ENCODE assay signal across 1 cellular context in genomic region chr19:51727349-51727880, GRCh38.
TF ChIP-seq lines count a peak whose summit lies in the region.

No MANE protein-coding gene starts in this region.

TF ChIP-seq in SK-N-SH treated with all-trans-retinoic acid at 6 μM for 48 hours, 23 proteins besides CTCF, POLR2A, EP300 and RAD21 (continued from another document):
- no peak for TF ChIP-seq PATZ1 (CRISPR knock-in tag; IDR thresholded peaks at IDR 0.05; ENCODE audit: borderline replicate concordance)
- no peak for TF ChIP-seq ISL1 (CRISPR knock-in tag; IDR thresholded peaks at IDR 0.05)
- no peak for TF ChIP-seq ESRRG (CRISPR knock-in tag; IDR thresholded peaks at IDR 0.05)
- no peak for TF ChIP-seq PPARA (CRISPR knock-in tag; IDR thresholded peaks at IDR 0.05; ENCODE audit: borderline replicate concordance)
- no peak for TF ChIP-seq ZFP3 (CRISPR knock-in tag; IDR thresholded peaks at IDR 0.05)
- TF ChIP-seq RARB (CRISPR knock-in tag; IDR thresholded peaks at IDR 0.05): no peak
- TF ChIP-seq, protein P1, sequence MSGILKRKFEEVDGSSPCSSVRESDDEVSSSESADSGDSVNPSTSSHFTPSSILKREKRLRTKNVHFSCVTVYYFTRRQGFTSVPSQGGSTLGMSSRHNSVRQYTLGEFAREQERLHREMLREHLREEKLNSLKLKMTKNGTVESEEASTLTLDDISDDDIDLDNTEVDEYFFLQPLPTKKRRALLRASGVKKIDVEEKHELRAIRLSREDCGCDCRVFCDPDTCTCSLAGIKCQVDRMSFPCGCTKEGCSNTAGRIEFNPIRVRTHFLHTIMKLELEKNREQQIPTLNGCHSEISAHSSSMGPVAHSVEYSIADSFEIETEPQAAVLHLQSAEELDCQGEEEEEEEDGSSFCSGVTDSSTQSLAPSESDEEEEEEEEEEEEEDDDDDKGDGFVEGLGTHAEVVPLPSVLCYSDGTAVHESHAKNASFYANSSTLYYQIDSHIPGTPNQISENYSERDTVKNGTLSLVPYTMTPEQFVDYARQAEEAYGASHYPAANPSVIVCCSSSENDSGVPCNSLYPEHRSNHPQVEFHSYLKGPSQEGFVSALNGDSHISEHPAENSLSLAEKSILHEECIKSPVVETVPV (CRISPR knock-in tag; IDR thresholded peaks at IDR 0.05): no peak
- TF ChIP-seq TOX (CRISPR knock-in tag; IDR thresholded peaks at IDR 0.05; ENCODE audit: borderline replicate concordance): no peak
- TF ChIP-seq ZC3H10 (CRISPR knock-in tag; IDR thresholded peaks at IDR 0.05): no peak
- no peak for TF ChIP-seq CREB5 (CRISPR knock-in tag; IDR thresholded peaks at IDR 0.05; ENCODE audit: low read depth)
- no peak for TF ChIP-seq BACH2 (CRISPR knock-in tag; IDR thresholded peaks at IDR 0.05; ENCODE audit: borderline replicate concordance)
- TF ChIP-seq ARNTL (CRISPR knock-in tag; IDR thresholded peaks at IDR 0.05; ENCODE audit: borderline replicate concordance, low read depth): no peak
- TF ChIP-seq ZNF565 (CRISPR knock-in tag; conservative IDR thresholded peaks at IDR 0.05; ENCODE audit: low read depth): no peak
- TF ChIP-seq ZNF8 (CRISPR knock-in tag; IDR thresholded peaks at IDR 0.05): no peak
- TF ChIP-seq TSHZ2 (CRISPR knock-in tag; IDR thresholded peaks at IDR 0.05): no peak
- no peak for TF ChIP-seq SNAI2 (CRISPR knock-in tag; IDR thresholded peaks at IDR 0.05)
